In the genomic region with DNA sequence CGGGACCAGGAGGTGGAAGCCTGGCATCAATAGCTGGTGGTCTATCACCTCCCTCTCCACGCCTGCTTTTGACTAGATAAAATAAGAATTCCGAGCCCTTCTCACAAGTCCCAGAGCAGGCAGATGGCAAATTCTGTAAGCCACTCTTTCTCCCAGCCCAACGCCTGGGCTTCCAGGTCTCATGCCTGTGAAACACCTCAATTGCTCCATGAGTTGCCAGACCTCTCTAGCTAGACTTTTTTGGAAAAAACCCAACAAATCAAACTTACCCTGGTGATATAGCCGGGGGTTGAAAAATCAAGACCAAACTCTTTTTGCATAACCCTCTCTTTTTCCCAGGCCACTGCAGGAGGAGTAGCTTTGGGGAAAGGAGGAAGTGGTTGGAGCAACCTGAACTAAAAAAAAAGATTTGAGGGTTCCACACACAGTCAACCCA, we compare ENCODE assay signal across 8 cellular contexts. TPM values are rescaled to one million over a fixed set of nuclear protein-coding genes. Genes with fewer than 3 reads are reported as not detected.
A peak's percentile ranks its signal among the peaks of the same experiment; 100 is the strongest.
DNase-seq lines count a peak whose midpoint lies in the region; ATAC-seq, FAIRE-seq and TF ChIP-seq lines count a peak whose summit lies in the region.

No MANE protein-coding gene starts in this region.

- TF ChIP-seq RAD21 in A549 (conservative IDR thresholded peaks at IDR 0.05 in 1 of 2, IDR thresholded peaks at IDR 0.05 in 1 of 2) = no peak

- H4K20me1 ChIP-seq in Loucy (ENCODE audit: insufficient read depth, low read length, poor library complexity, severe bottlenecking) = peaks cover 29% of the 10 kb centered on the region

- peak overlapping the region; percentile 82 for H3K4me3 Mint-ChIP-seq in central memory CD8-positive, alpha-beta T cell

- TF ChIP-seq CTCF in A549 (IDR thresholded peaks at IDR 0.05) (no peak; the same call in 2 of the 3 replicates), Loucy (conservative IDR thresholded peaks at IDR 0.05; ENCODE audit: low read length) (no peak)

- no peaks in the 10 kb centered on the region for H3K27me3 Mint-ChIP-seq in central memory CD8-positive, alpha-beta T cell

- no peak overlapping the region for H2AFZ ChIP-seq in Loucy (ENCODE audit: low read length)

- peak overlapping the region; percentile 75 for H3K9ac ChIP-seq in Loucy (ENCODE audit: low read depth, low read length, poor library complexity, severe bottlenecking)
- H3K9ac ChIP-seq in mucosa of stomach (ENCODE audit: low read length) = peak overlapping the region; percentile 86

- 3% methylated on average over 5 of the region's 5 CpGs for WGBS in A549 (ENCODE audit: missing lambda C conversion rate)

- H3K27ac Mint-ChIP-seq in central memory CD8-positive, alpha-beta T cell (ENCODE audit: low read depth) = peak overlapping the region; percentile 88

- H3K4me1 ChIP-seq in A549 = peaks cover 60% of the 10 kb centered on the region
- peaks cover 56% of the 10 kb centered on the region for H3K4me1 ChIP-seq in Loucy (ENCODE audit: insufficient read depth, low read length, poor library complexity, severe bottlenecking)
- peaks cover 66% of the 10 kb centered on the region for H3K4me1 ChIP-seq in mucosa of stomach (ENCODE audit: control insufficient read depth, insufficient read depth, low read length)

- H3K9me3 ChIP-seq in A549 = no peaks in the 10 kb centered on the region
- no peaks in the 10 kb centered on the region for H3K9me3 ChIP-seq in Loucy (ENCODE audit: insufficient read depth, low read depth, low read length)
- H3K9me3 ChIP-seq in mucosa of stomach (ENCODE audit: control insufficient read depth, low read length) = no peaks in the 10 kb centered on the region

- no peak for TF ChIP-seq EP300 in A549 (IDR thresholded peaks at IDR 0.05)

- H3K79me2 ChIP-seq in Loucy (ENCODE audit: insufficient read depth, low read length) = peaks cover 50% of the 10 kb centered on the region

- H3K9me2 ChIP-seq in Loucy (replicated peaks; ENCODE audit: low read depth, low read length) = no peaks in the 10 kb centered on the region

- no peak for DNase-seq in A549 (ENCODE audit: low read depth in 1 of 2, low spot score in 1 of 2)
- no peak for DNase-seq in central memory CD8-positive, alpha-beta T cell (ENCODE audit: low spot score in 2 of 2)
- no peak for DNase-seq in NCI-H510A treated with DMSO at 0.1 percent for 48 hours (lab: John Stamatoyannopoulos, UW)
- DNase-seq in RKO (ENCODE audit: low spot score) = no peak
- DNase-seq in DMS153 treated with DMSO at 0.1 percent for 48 hours (lab: John Stamatoyannopoulos, UW; ENCODE audit: unreplicated experiment) = no peak
- DNase-seq in NCI-H2081 (lab: John Stamatoyannopoulos, UW) = no peak

- CTCF ChIA-PET in A549 (lab: Yijun Ruan, JAX) = interaction anchor here (0.6 to 17.8 kb wide), 10 partner anchors 10 to 877 kb away, joined by 3 to 602 read pairs (median 4); no protein-coding TSS in a partner anchor

- H3K4me1 Mint-ChIP-seq in central memory CD8-positive, alpha-beta T cell = peaks cover 59% of the 10 kb centered on the region

- no peak for TF ChIP-seq POLR2A in A549 (IDR thresholded peaks at IDR 0.05; ENCODE audit: low read length)

- H3K4me2 ChIP-seq in A549 (peak overlapping the region; percentile 93), Loucy (ENCODE audit: low read depth, low read length, poor library complexity, severe bottlenecking) (peak overlapping the region; percentile 80)

- H3K4me3 ChIP-seq in A549 (0 out of 3 replicates have a peak overlapping the region, but pooled peaks have one; percentile 16), Loucy (ENCODE audit: low read length, poor library complexity, severe bottlenecking) (peak overlapping the region; percentile 78), mucosa of stomach (ENCODE audit: low read length) (peak overlapping the region; percentile 32)

- H3F3A ChIP-seq in Loucy (ENCODE audit: low read depth) = peaks cover 12% of the 10 kb centered on the region

- no peaks in the 10 kb centered on the region for H3K9me3 Mint-ChIP-seq in central memory CD8-positive, alpha-beta T cell

- H3K36me3 Mint-ChIP-seq in central memory CD8-positive, alpha-beta T cell (ENCODE audit: insufficient read depth) = peaks cover 46% of the 10 kb centered on the region

- H3K27me3 ChIP-seq in Loucy (ENCODE audit: insufficient read depth, low read length, poor library complexity, severe bottlenecking) = no peaks in the 10 kb centered on the region
- H3K27me3 ChIP-seq in mucosa of stomach (ENCODE audit: control insufficient read depth, insufficient read depth, low read length) = no peaks in the 10 kb centered on the region

- no peak for FAIRE-seq in A549 (lab: Jason Lieb, UNC)

- POLR2A ChIA-PET in A549 (lab: Yijun Ruan, JAX) = interaction anchor here (0.6 to 13.9 kb wide), 11 partner anchors 8 to 275 kb away, joined by 3 to 367 read pairs (median 9); a partner anchor contains a TSS

- peak overlapping the region; percentile 96 to 98 for H3K27ac ChIP-seq in A549

- peaks cover 21% of the 10 kb centered on the region; the same call in 1 of the 2 replicates for H3K36me3 ChIP-seq in Loucy (ENCODE audit: insufficient read depth, low read length)
- H3K36me3 ChIP-seq in mucosa of stomach (ENCODE audit: control insufficient read depth, insufficient read depth, low read length) = peaks cover 17% of the 10 kb centered on the region

- ATAC-seq in A549 = peak; percentile 33 to 40
- ATAC-seq in central memory CD8-positive, alpha-beta T cell (replicated peaks; ENCODE audit: extremely low read depth, poor library complexity, severe bottlenecking) = no peak

TF ChIP-seq in A549, 52 proteins besides CTCF, POLR2A, EP300 and RAD21:
- TF ChIP-seq FOSL2 (IDR thresholded peaks at IDR 0.05) = no peak
- TF ChIP-seq FOSL2 (CRISPR knock-in tag; IDR thresholded peaks at IDR 0.05) = no peak
- no peak for TF ChIP-seq JUNB (IDR thresholded peaks at IDR 0.05)
- TF ChIP-seq BHLHE40 (IDR thresholded peaks at IDR 0.05; ENCODE audit: low read depth, low read length) = peak; percentile 28; the same call in 1 of the 2 replicates
- TF ChIP-seq, protein P1, sequence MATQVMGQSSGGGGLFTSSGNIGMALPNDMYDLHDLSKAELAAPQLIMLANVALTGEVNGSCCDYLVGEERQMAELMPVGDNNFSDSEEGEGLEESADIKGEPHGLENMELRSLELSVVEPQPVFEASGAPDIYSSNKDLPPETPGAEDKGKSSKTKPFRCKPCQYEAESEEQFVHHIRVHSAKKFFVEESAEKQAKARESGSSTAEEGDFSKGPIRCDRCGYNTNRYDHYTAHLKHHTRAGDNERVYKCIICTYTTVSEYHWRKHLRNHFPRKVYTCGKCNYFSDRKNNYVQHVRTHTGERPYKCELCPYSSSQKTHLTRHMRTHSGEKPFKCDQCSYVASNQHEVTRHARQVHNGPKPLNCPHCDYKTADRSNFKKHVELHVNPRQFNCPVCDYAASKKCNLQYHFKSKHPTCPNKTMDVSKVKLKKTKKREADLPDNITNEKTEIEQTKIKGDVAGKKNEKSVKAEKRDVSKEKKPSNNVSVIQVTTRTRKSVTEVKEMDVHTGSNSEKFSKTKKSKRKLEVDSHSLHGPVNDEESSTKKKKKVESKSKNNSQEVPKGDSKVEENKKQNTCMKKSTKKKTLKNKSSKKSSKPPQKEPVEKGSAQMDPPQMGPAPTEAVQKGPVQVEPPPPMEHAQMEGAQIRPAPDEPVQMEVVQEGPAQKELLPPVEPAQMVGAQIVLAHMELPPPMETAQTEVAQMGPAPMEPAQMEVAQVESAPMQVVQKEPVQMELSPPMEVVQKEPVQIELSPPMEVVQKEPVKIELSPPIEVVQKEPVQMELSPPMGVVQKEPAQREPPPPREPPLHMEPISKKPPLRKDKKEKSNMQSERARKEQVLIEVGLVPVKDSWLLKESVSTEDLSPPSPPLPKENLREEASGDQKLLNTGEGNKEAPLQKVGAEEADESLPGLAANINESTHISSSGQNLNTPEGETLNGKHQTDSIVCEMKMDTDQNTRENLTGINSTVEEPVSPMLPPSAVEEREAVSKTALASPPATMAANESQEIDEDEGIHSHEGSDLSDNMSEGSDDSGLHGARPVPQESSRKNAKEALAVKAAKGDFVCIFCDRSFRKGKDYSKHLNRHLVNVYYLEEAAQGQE (IDR thresholded peaks at IDR 0.05) = 0 out of 2 replicates have a peak, but pooled peaks have one; percentile 2
- TF ChIP-seq ZC3H11A (IDR thresholded peaks at IDR 0.05) = no peak
- no peak for TF ChIP-seq RCOR1 (IDR thresholded peaks at IDR 0.05; ENCODE audit: low read depth, low read length)
- TF ChIP-seq, protein P2, sequence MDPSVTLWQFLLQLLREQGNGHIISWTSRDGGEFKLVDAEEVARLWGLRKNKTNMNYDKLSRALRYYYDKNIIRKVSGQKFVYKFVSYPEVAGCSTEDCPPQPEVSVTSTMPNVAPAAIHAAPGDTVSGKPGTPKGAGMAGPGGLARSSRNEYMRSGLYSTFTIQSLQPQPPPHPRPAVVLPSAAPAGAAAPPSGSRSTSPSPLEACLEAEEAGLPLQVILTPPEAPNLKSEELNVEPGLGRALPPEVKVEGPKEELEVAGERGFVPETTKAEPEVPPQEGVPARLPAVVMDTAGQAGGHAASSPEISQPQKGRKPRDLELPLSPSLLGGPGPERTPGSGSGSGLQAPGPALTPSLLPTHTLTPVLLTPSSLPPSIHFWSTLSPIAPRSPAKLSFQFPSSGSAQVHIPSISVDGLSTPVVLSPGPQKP (IDR thresholded peaks at IDR 0.05; ENCODE audit: low read depth, low read length) = no peak
- peak; percentile 15; the same call in 1 of the 2 replicates for TF ChIP-seq RARB (CRISPR knock-in tag; IDR thresholded peaks at IDR 0.05)
- peak; percentile 79; the same call in 1 of the 2 replicates for TF ChIP-seq POLR2AphosphoS2 (conservative IDR thresholded peaks at IDR 0.05; ENCODE audit: low read length)

RNA-seq across cellular contexts. Expression of a gene that starts 7.0 kb away (rescaled TPM):
- polyA plus RNA-seq in A549 (2011; rRNA removed) = 160 and 171 TPM in 2 replicates
- 90.0 and 114 TPM in 2 replicates for polyA plus RNA-seq in A549 (2012; cell fraction: cytosol; rRNA removed)
- 210 and 265 TPM in 2 replicates for polyA plus RNA-seq in A549 (2012; cell fraction: nucleus; rRNA removed)
- polyA plus RNA-seq in A549 (2017; fragmentation: RNase III; extraction: RNeasy Plus Mini Kit Qiagen cat#74134 plus additional on column Dnase treatment) = 65.7 to 105 TPM (median 102 TPM) in 3 replicates
- polyA minus RNA-seq in A549 (2011; rRNA and poly(A)+ RNA removed) = 221 and 248 TPM in 2 replicates

Comparison
In these comparisons a context has a peak if more than half of its experiments do, and no peak if none do; other contexts are left out.
1. H3K4me3 ChIP-seq: peak in every context shown above with its lines; median percentile 78 in Loucy; 32 in mucosa of stomach; 16 in A549.